ENCODE assay signal across 17 cellular contexts in genomic region chr12:131917711-131918306, GRCh38.
"Had no signal": no experiment of that assay in that cellular context is flagged by ENCODE, and none has a peak within 500 bp of the region (broad histone marks: within the 10 kb centered on the region; RNA-seq: fewer than 3 reads in every experiment).

No MANE protein-coding gene starts in this region.

- H3K27ac ChIP-seq: coronary artery, esophagus squamous epithelium, gastroesophageal sphincter, heart left ventricle, transverse colon, uterus had no signal

- FAIRE-seq: bronchial epithelial cell had no signal

- DNase-seq: activated CD8-positive, alpha-beta memory T cell treated with anti-CD3 and anti-CD28 coated beads, Interleukin-2, amount 50 U/mL, for 48 hours; activated T-cell treated with anti-CD3 and anti-CD28 coated beads, Interleukin-2, amount 50 U/mL, for 4 hours; cerebellar nuclear complex; esophagus squamous epithelium; left colon; mesenchymal stem cell; naive B cell; retina; stimulated activated CD4-positive, alpha-beta T cell treated with anti-CD3 and anti-CD28 coated beads, Interleukin-2, amount 100 ng/mL, for 48 hours; stimulated activated CD8-positive, alpha-beta memory T cell treated with anti-CD3 and anti-CD28 coated beads, Interleukin-4, amount 100 ng/mL, for 48 hours; stimulated activated naive B cell treated with anti-CD40 and anti-IgM and Interleukin-4, amounts not matched to agents 10 μg/mL and 1 μg/mL and 100 μg/mL, for 72 hours; transverse colon; uterus had no signal

- H3K4me1 ChIP-seq: uterus had no signal

- H3K9me3 ChIP-seq: esophagus squamous epithelium, gastroesophageal sphincter, heart left ventricle, transverse colon, uterus had no signal

- H3K36me3 ChIP-seq: uterus had no signal

- ATAC-seq: activated T-cell treated with anti-CD3 and anti-CD28 coated beads, Interleukin-2, amount 50 U/mL, for 4 hours; gastroesophageal sphincter; left colon; stimulated activated naive B cell treated with anti-CD40 and anti-IgM and Interleukin-4, amounts not matched to agents 10 μg/mL and 1 μg/mL and 100 μg/mL, for 72 hours had no signal

- H3K4me3 ChIP-seq: coronary artery, esophagus squamous epithelium, gastroesophageal sphincter, heart left ventricle, transverse colon, uterus had no signal

- H3K27me3 ChIP-seq: esophagus squamous epithelium, gastroesophageal sphincter, heart left ventricle, transverse colon, uterus had no signal
